Comparison of ENCODE assay signal across 31 cellular contexts in genomic region chr11:44275241-44275640, GRCh38. TPM values are rescaled to one million over a fixed set of nuclear protein-coding genes. Genes with fewer than 3 reads are reported as not detected.
"Had no signal": no experiment of that assay in that cellular context is flagged by ENCODE, and none has a peak within 500 bp of the region (broad histone marks: within the 10 kb centered on the region; RNA-seq: fewer than 3 reads in every experiment).

No MANE protein-coding gene starts in this region.

- H3K9me3 Mint-ChIP-seq: activated CD4-positive, alpha-beta T cell treated with anti-CD3 and anti-CD28 coated beads, Interleukin-2, amount 10 ng/mL, durations not matched to agents 24 days and 14 days; activated CD8-positive, alpha-beta T cell treated with anti-CD3 and anti-CD28 coated beads for 36 hours; activated naive CD4-positive, alpha-beta T cell treated with anti-CD3 and anti-CD28 coated beads for 36 hours; activated naive CD4-positive, alpha-beta T cell treated with anti-CD3 and anti-CD28 coated beads, Interleukin-2, amount 50 U/mL, for 72 hours; activated T-cell treated with anti-CD3 and anti-CD28 coated beads, Interleukin-2, amount 50 U/mL, for 72 hours; activated T-helper 17 cell treated with anti-CD3 and anti-CD28 coated beads, Interleukin-2, amount 50 U/mL, for 72 hours; T-helper 1 cell treated with Interleukin-12 subunit alpha and Interleukin-12 subunit beta and Interleukin-4 antibody, amounts not matched to agents 30 μg/mL and 1 μg/mL, for 36 hours; T-helper 2 cell treated with Interferon-gamma antibody and Interleukin-4, amounts not matched to agents 5 μg/mL and 100 μg/mL, for 36 hours had no signal

- H3K4me2 ChIP-seq: SK-N-SH had no signal

- H3K9ac ChIP-seq: SK-N-SH had no signal

- H3K4me1 Mint-ChIP-seq: activated CD4-positive, alpha-beta T cell treated with anti-CD3 and anti-CD28 coated beads, Interleukin-2, amount 10 ng/mL, durations not matched to agents 24 days and 14 days; activated T-helper 17 cell treated with anti-CD3 and anti-CD28 coated beads, Interleukin-2, amount 50 U/mL, for 72 hours; brain had no signal

- DNase-seq: activated CD4-positive, alpha-beta T cell treated with anti-CD3 and anti-CD28 coated beads, Interleukin-2, amount 10 ng/mL, durations not matched to agents 24 days and 14 days; activated CD4-positive, alpha-beta T cell treated with anti-CD3 and anti-CD28 coated beads, Interleukin-2, amount 50 U/mL, for 4 hours; activated CD8-positive, alpha-beta T cell treated with anti-CD3 and anti-CD28 coated beads for 36 hours; activated gamma-delta T cell treated with Interleukin-2 at 50 U/mL for 16 hours; activated naive CD4-positive, alpha-beta T cell treated with anti-CD3 and anti-CD28 coated beads for 36 hours; activated T-cell treated with anti-CD3 and anti-CD28 coated beads, Interleukin-2, amount 50 U/mL, for 1 hour; activated T-cell treated with anti-CD3 and anti-CD28 coated beads, Interleukin-2, amount 50 U/mL, for 72 hours; adrenal gland; central memory CD4-positive, alpha-beta T cell; NCI-H1105; NCI-H1417 treated with DMSO at 0.1 percent for 48 hours; NCI-H1694; NCI-H1930; NCI-H2081 treated with DMSO at 0.1 percent for 48 hours; NCI-H345; NCI-H526; NCI-H748 treated with DMSO at 0.1 percent for 48 hours; NK-92 treated with Interleukin-12 subunit alpha and Interleukin-12 subunit beta, amount 100 ng/mL, for 24 hours; PC-3; Peyer's patch; RPMI8226; SHP77 treated with DMSO at 0.1 percent for 48 hours; SK-N-SH had no signal

- H3K4me1 ChIP-seq: adrenal gland, Peyer's patch had no signal

- H3K36me3 Mint-ChIP-seq: activated naive CD4-positive, alpha-beta T cell treated with anti-CD3 and anti-CD28 coated beads, Interleukin-2, amount 50 U/mL, for 72 hours; brain had no signal

- ATAC-seq: activated CD8-positive, alpha-beta T cell treated with anti-CD3 and anti-CD28 coated beads for 36 hours; activated naive CD4-positive, alpha-beta T cell treated with anti-CD3 and anti-CD28 coated beads, Interleukin-2, amount 50 U/mL, for 72 hours; activated T-cell treated with anti-CD3 and anti-CD28 coated beads, Interleukin-2, amount 50 U/mL, for 72 hours; activated T-helper 17 cell treated with anti-CD3 and anti-CD28 coated beads, Interleukin-2, amount 50 U/mL, for 72 hours; K562; PC-3 had no signal

- H3K27ac ChIP-seq: adrenal gland, Peyer's patch, SJSA1 had no signal

- H3K27ac Mint-ChIP-seq: activated CD4-positive, alpha-beta T cell treated with anti-CD3 and anti-CD28 coated beads, Interleukin-2, amount 10 ng/mL, durations not matched to agents 24 days and 14 days; activated CD8-positive, alpha-beta T cell treated with anti-CD3 and anti-CD28 coated beads for 36 hours; activated naive CD4-positive, alpha-beta T cell treated with anti-CD3 and anti-CD28 coated beads for 36 hours; activated naive CD4-positive, alpha-beta T cell treated with anti-CD3 and anti-CD28 coated beads, Interleukin-2, amount 50 U/mL, for 72 hours; activated T-cell treated with anti-CD3 and anti-CD28 coated beads, Interleukin-2, amount 50 U/mL, for 72 hours; activated T-helper 17 cell treated with anti-CD3 and anti-CD28 coated beads, Interleukin-2, amount 50 U/mL, for 72 hours; brain; T-helper 1 cell treated with Interleukin-12 subunit alpha and Interleukin-12 subunit beta and Interleukin-4 antibody, amounts not matched to agents 30 μg/mL and 1 μg/mL, for 36 hours; T-helper 2 cell treated with Interferon-gamma antibody and Interleukin-4, amounts not matched to agents 5 μg/mL and 100 μg/mL, for 36 hours had no signal

- H3K36me3 ChIP-seq: adrenal gland, Peyer's patch had no signal

- H3K9me3 ChIP-seq: adrenal gland, Peyer's patch, SJSA1, SK-N-SH had no signal

- H3K4me3 Mint-ChIP-seq: activated CD4-positive, alpha-beta T cell treated with anti-CD3 and anti-CD28 coated beads, Interleukin-2, amount 10 ng/mL, durations not matched to agents 24 days and 14 days; activated CD8-positive, alpha-beta T cell treated with anti-CD3 and anti-CD28 coated beads for 36 hours; activated naive CD4-positive, alpha-beta T cell treated with anti-CD3 and anti-CD28 coated beads for 36 hours; activated T-cell treated with anti-CD3 and anti-CD28 coated beads, Interleukin-2, amount 50 U/mL, for 72 hours; activated T-helper 17 cell treated with anti-CD3 and anti-CD28 coated beads, Interleukin-2, amount 50 U/mL, for 72 hours; brain; T-helper 1 cell treated with Interleukin-12 subunit alpha and Interleukin-12 subunit beta and Interleukin-4 antibody, amounts not matched to agents 30 μg/mL and 1 μg/mL, for 36 hours; T-helper 2 cell treated with Interferon-gamma antibody and Interleukin-4, amounts not matched to agents 5 μg/mL and 100 μg/mL, for 36 hours had no signal

- H3K27me3 ChIP-seq: adrenal gland, Peyer's patch, SJSA1 had no signal

- H3K27me3 Mint-ChIP-seq: activated CD8-positive, alpha-beta T cell treated with anti-CD3 and anti-CD28 coated beads for 36 hours had no signal

- H3K4me3 ChIP-seq: adrenal gland, K562, Peyer's patch, SJSA1 had no signal

RNA-seq across cellular contexts. Expression of gene ALX4, which starts 34.7 kb away (rescaled TPM):
- total RNA-seq: activated CD4-positive, alpha-beta T cell treated with anti-CD3 and anti-CD28 coated beads, Interleukin-2, amount 10 ng/mL, durations not matched to agents 24 days and 14 days; activated CD8-positive, alpha-beta memory T cell treated with anti-CD3 and anti-CD28 coated beads for 36 hours; activated CD8-positive, alpha-beta T cell treated with anti-CD3 and anti-CD28 coated beads for 36 hours; activated naive CD4-positive, alpha-beta T cell treated with anti-CD3 and anti-CD28 coated beads for 36 hours; activated naive CD4-positive, alpha-beta T cell treated with anti-CD3 and anti-CD28 coated beads, Interleukin-2, amount 50 U/mL, for 72 hours; activated T-cell treated with anti-CD3 and anti-CD28 coated beads, Interleukin-2, amount 50 U/mL, for 72 hours; activated T-helper 17 cell treated with anti-CD3 and anti-CD28 coated beads, Interleukin-2, amount 50 U/mL, for 72 hours; adrenal gland; PC-3; Peyer's patch had no signal
